In the genomic region with DNA sequence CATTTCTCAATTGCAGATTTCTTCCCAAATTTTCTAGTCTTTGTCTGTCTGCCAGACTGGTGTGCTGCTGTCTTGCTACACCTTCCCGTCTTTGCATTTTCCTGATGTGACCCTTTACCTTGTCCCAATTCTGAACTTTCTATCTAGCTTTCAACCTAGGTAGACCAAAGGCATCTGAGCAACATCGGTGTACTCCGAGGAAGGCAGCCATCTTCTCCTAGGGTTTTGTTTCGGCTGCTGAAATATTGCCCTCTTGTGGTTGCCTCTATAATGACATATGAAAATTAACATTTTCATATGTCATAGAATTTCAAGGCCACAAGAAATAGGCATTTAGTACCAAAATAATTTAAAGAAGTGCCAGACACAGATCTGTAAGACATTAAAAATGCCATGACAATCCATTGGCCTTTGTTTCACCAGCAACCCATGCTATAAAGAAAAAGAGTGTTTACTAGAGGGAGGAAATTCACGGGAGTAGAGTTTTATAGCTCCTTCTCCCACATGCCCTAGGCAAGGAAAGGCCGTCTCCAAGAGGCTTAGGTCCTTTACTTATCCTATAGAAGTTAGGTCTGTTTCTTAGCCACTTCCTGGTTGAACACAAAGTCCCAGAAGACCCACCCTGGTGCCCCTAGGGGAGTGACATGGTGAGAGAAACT, we compare ENCODE assay signal across 8 cellular contexts. TPM values are rescaled to one million over a fixed set of nuclear protein-coding genes. Genes with fewer than 3 reads are reported as not detected.
DNase-seq lines count a peak whose midpoint lies in the region; ATAC-seq and TF ChIP-seq lines count a peak whose summit lies in the region.

No MANE protein-coding gene starts in this region.

- no TSS peak for BruUV-seq in A673 (replicated peaks; lab: Mats Ljungman, UMichigan)

- no peak for TF ChIP-seq EP300 in ovary (IDR thresholded peaks at IDR 0.05)

- H3K4me3 Mint-ChIP-seq in activated T-cell treated with anti-CD3 and anti-CD28 coated beads, Interleukin-2, amount 50 U/mL, for 24 hours = peak overlapping the region; percentile 72

- no peaks in the 10 kb centered on the region for H3K9me3 Mint-ChIP-seq in activated T-cell treated with anti-CD3 and anti-CD28 coated beads, Interleukin-2, amount 50 U/mL, for 24 hours

- H3K4me1 ChIP-seq in A673 (ENCODE audit: insufficient read depth, low read length, poor library complexity, severe bottlenecking) = no peaks in the 10 kb centered on the region
- H3K4me1 ChIP-seq in ovary (ENCODE audit: insufficient read depth) = no peaks in the 10 kb centered on the region

- ATAC-seq in HG02870 (IDR thresholded peaks at IDR 0.05; ENCODE audit: unreplicated experiment) = peak; percentile 55

- H3K9me3 ChIP-seq in A673 (ENCODE audit: low read depth, low read length, poor library complexity, severe bottlenecking) = no peaks in the 10 kb centered on the region
- no peaks in the 10 kb centered on the region for H3K9me3 ChIP-seq in ovary

- H3K36me3 ChIP-seq in A673 (ENCODE audit: insufficient read depth, low read length, poor library complexity, severe bottlenecking) (no peaks in the 10 kb centered on the region), ovary (no peaks in the 10 kb centered on the region)

- no peak overlapping the region for H3K27ac ChIP-seq in A673 (ENCODE audit: low read depth, low read length, poor library complexity, severe bottlenecking)
- H3K27ac ChIP-seq in ovary = no peak overlapping the region

- intact Hi-C loops in A673 (cut with micrococcal nuclease; ENCODE audit: unreplicated experiment) = loop anchor here (1.0 to 10.0 kb wide), 3 partner anchors 121 to 399 kb away; no protein-coding TSS in a partner anchor
- intact Hi-C loops in ovary (cut with DNase I) = loop anchor here in 3 of 4 donors (5.0 to 10.0 kb wide), 4 partner anchors 149 to 211 kb away; partner anchors contain the start of gene EPHB6 (in 1 of the 3)
- intact Hi-C loops in posterior cingulate gyrus (cut with DNase I) = loop anchor here (2.0 kb wide), 1 partner anchor 149 kb away; the partner anchor contains the start of gene EPHB6

- H3K4me1 Mint-ChIP-seq in activated T-cell treated with anti-CD3 and anti-CD28 coated beads, Interleukin-2, amount 50 U/mL, for 24 hours (ENCODE audit: low read depth) = peaks cover 8% of the 10 kb centered on the region

- no peak overlapping the region for H3K4me3 ChIP-seq in A673 (ENCODE audit: low read depth, low read length, poor library complexity, severe bottlenecking)
- no peak overlapping the region for H3K4me3 ChIP-seq in GM12865 (ENCODE audit: low read depth, low read length)
- peak overlapping the region; percentile 21 for H3K4me3 ChIP-seq in fibroblast of villous mesenchyme (ENCODE audit: low read depth, low read length)
- H3K4me3 ChIP-seq in ovary = no peak overlapping the region

- H3K36me3 Mint-ChIP-seq in activated T-cell treated with anti-CD3 and anti-CD28 coated beads, Interleukin-2, amount 50 U/mL, for 24 hours (ENCODE audit: low read depth) = no peaks in the 10 kb centered on the region

- no peak overlapping the region for H3K27ac Mint-ChIP-seq in activated T-cell treated with anti-CD3 and anti-CD28 coated beads, Interleukin-2, amount 50 U/mL, for 24 hours

- POLR2A ChIA-PET in A673 (lab: Charles Lee; ENCODE audit: low non-redundant PET) = no interaction called here

- 32 to 38% (median 32%) methylated on average over 6 of the region's 6 CpGs for WGBS in ovary, 3 donors

- H3K27me3 Mint-ChIP-seq in activated T-cell treated with anti-CD3 and anti-CD28 coated beads, Interleukin-2, amount 50 U/mL, for 24 hours = peaks cover 4% of the 10 kb centered on the region

- CTCF ChIA-PET in A673 (lab: Charles Lee) = interaction anchor here (0.7 to 2.4 kb wide), 4 partner anchors 123 to 211 kb away, joined by 3 to 17 read pairs (median 5); no protein-coding TSS in a partner anchor

- H3K27me3 ChIP-seq in A673 (replicated peaks; ENCODE audit: insufficient read depth, low read depth, low read length, poor library complexity) (peaks cover 11% of the 10 kb centered on the region), ovary (no peaks in the 10 kb centered on the region)

- TF ChIP-seq POLR2A in ovary (IDR thresholded peaks at IDR 0.05) = no peak

- DNase-seq in A673 (ENCODE audit: low spot score) (peak; percentile 51), GM12865 (ENCODE audit: low read depth) (peak; percentile 69), NCI-H748 (lab: John Stamatoyannopoulos, UW; ENCODE audit: unreplicated experiment) (peak; percentile 54), fibroblast of villous mesenchyme (ENCODE audit: low read depth) (peak; percentile 54), ovary (no peak), posterior cingulate gyrus (no peak)
- peak; percentile 35 for DNase-seq in activated T-cell treated with anti-CD3 and anti-CD28 coated beads, Interleukin-2, amount 50 U/mL, for 24 hours

- TF ChIP-seq CTCF in A673 (conservative IDR thresholded peaks at IDR 0.05; ENCODE audit: low read depth, low read length) = peak; percentile 83
- peak; percentile 63 for TF ChIP-seq CTCF in GM12865 (IDR thresholded peaks at IDR 0.05; ENCODE audit: insufficient read depth, low read depth, low read length, missing control alignments)
- TF ChIP-seq CTCF in fibroblast of villous mesenchyme (IDR thresholded peaks at IDR 0.05; ENCODE audit: insufficient read depth, low read depth, low read length) = peak; percentile 67
- TF ChIP-seq CTCF in ovary (IDR thresholded peaks at IDR 0.05) = peak in 2 of 3 donors; percentile 7 to 15

RNA-seq across cellular contexts. Expression of gene OR9A2, which starts 23.4 kb away (rescaled TPM):
- total RNA-seq in A673 (2021) = not detected in 2 replicates
- not detected in 2 replicates for total RNA-seq in fibroblast of villous mesenchyme
- total RNA-seq in ovary = under 1 TPM in 2 of 7 donors, not detected in 5; 0.22 TPM
- not detected for polyA plus RNA-seq in ovary

RNA-seq across cellular contexts. Expression of gene KEL, which starts 41.4 kb away (rescaled TPM):
- total RNA-seq in A673 (2021) = not detected in 2 replicates
- under 0.01 TPM in 1 of 2 replicates, not detected in the other for total RNA-seq in fibroblast of villous mesenchyme
- 1 to 10 TPM in 2 of 7 donors, under 1 TPM in 4, not detected in 1; 0.20 to 2.5 (median 0.78) TPM for total RNA-seq in ovary
- under 1 TPM; 0.11 to 0.13 TPM for polyA plus RNA-seq in ovary

RNA-seq across cellular contexts. Expression of gene OR6V1, which starts 48.6 kb away (rescaled TPM):
- total RNA-seq in A673 (2021) (not detected in 2 replicates), fibroblast of villous mesenchyme (not detected in 2 replicates), ovary (not detected)
- polyA plus RNA-seq in ovary = not detected

Comparison
In these comparisons a context has a peak if more than half of its experiments do, and no peak if none do; other contexts are left out.
1. DNase-seq: peak in A673 (single experiment), GM12865 (single experiment), NCI-H748 (single experiment), activated T-cell treated with anti-CD3 and anti-CD28 coated beads, Interleukin-2, amount 50 U/mL, for 24 hours (single experiment) and fibroblast of villous mesenchyme (single experiment); none in ovary (0 of 5) and posterior cingulate gyrus (0 of 10).
2. CTCF ChIP-seq: peak in every context shown above with its lines; median percentile 83 in A673; 67 in fibroblast of villous mesenchyme; 63 in GM12865; 11 in ovary.